ENCODE assay signal across 8 cellular contexts in the genomic region with DNA sequence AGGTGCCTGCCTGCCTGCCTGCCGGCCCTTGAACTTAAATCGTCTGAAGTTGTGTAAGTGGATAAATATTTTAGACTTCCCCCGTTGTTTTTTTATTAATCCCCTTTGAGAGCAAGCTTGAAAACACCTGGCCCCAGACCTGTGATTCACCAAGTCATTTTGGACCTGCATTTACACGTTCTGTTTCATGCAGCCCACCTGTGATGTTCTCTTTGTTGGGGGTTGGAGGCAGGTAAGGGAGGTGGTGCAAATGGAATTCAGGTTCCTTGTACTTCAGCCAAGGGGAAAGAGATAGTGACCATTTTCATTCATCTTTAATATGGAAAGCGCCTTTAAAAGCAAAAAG. TPM values are rescaled to one million over a fixed set of nuclear protein-coding genes. Genes with fewer than 3 reads are reported as not detected.
A peak's percentile ranks its signal among the peaks of the same experiment; 100 is the strongest.
DNase-seq lines count a peak whose midpoint lies in the region; ATAC-seq and TF ChIP-seq lines count a peak whose summit lies in the region.

No MANE protein-coding gene starts in this region.

- peak overlapping the region; percentile 89 to 98 (median 95) for H3K27ac Mint-ChIP-seq in naive B cell

- H3K27ac ChIP-seq in colonic mucosa: peak overlapping the region; percentile 81

- POLR2A ChIA-PET in BJ (lab: Charles Lee) (no interaction called here), GM10248 (lab: Yijun Ruan, JAX) (interaction anchor here (0.6 to 1.3 kb wide), 2 partner anchors 9 to 21 kb away, joined by 3 to 6 read pairs; no protein-coding TSS in a partner anchor)

- peaks cover 10 to 15% of the 10 kb centered on the region in 2 donors for H3K36me3 Mint-ChIP-seq in naive B cell

- no peaks in the 10 kb centered on the region for H3K27me3 Mint-ChIP-seq in naive B cell

- ATAC-seq in naive B cell (ENCODE audit: low read depth in 2 of 2) (no peak), GM18498 (IDR thresholded peaks at IDR 0.05; ENCODE audit: unreplicated experiment) (no peak)

- TF ChIP-seq CTCF in BJ (IDR thresholded peaks at IDR 0.05; ENCODE audit: insufficient read depth, low read depth, low read length): no peak
- TF ChIP-seq CTCF in colonic mucosa (IDR thresholded peaks at IDR 0.05): no peak
- TF ChIP-seq CTCF in GM10248 (IDR thresholded peaks at IDR 0.05; ENCODE audit: control extremely low read depth, extremely low read depth, low read depth, missing control alignments): no peak

- H3K9me3 ChIP-seq in colonic mucosa: no peaks in the 10 kb centered on the region

- intact Hi-C loops in colonic mucosa (cut with DNase I): no loop called here

- CTCF ChIA-PET in BJ (lab: Yijun Ruan, JAX): interaction anchor here (0.6 kb wide), 1 partner anchor 21 kb away, joined by 3 read pairs; no protein-coding TSS in a partner anchor
- CTCF ChIA-PET in GM10248 (lab: Yijun Ruan, JAX): interaction anchor here (0.9 to 1.5 kb wide), 3 partner anchors 9 to 370 kb away, joined by 3 to 6 read pairs (median 5); no protein-coding TSS in a partner anchor

- peak overlapping the region; percentile 52 for H3K4me3 ChIP-seq in BJ (ENCODE audit: low read depth, low read length)
- peak overlapping the region; percentile 62 for H3K4me3 ChIP-seq in Jurkat, Clone E6-1 (ENCODE audit: low read length)
- H3K4me3 ChIP-seq in colonic mucosa: peak overlapping the region; percentile 84

- H3K4me1 ChIP-seq in colonic mucosa: no peaks in the 10 kb centered on the region

- DNase-seq in BJ (ENCODE audit: low read depth): no peak
- no peak for DNase-seq in Jurkat, Clone E6-1 (ENCODE audit: low read depth, low spot score)
- no peak for DNase-seq in colonic mucosa
- no peak for DNase-seq in naive B cell
- DNase-seq in cerebellum (ENCODE audit: low spot score): no peak
- no peak for DNase-seq in GM10248 (ENCODE audit: extremely low spot score)
- no peak for DNase-seq in SIG-M5 treated with dmso at 0.1 percent for 504 hours (lab: John Stamatoyannopoulos, UW; ENCODE audit: unreplicated experiment)

- H3K9ac ChIP-seq in colonic mucosa (ENCODE audit: low read depth in 2 of 2, low read length in 2 of 2): peak overlapping the region in 1 of 2 donors; percentile 73

- H3K4me1 Mint-ChIP-seq in naive B cell: peaks cover 26 to 60% (median 36%) of the 10 kb centered on the region in 3 donors

- peak overlapping the region; percentile 70 to 95 (median 90) for H3K4me3 Mint-ChIP-seq in naive B cell

- H3K36me3 ChIP-seq in BJ (ENCODE audit: control insufficient read depth, insufficient read depth, low read length) (no peaks in the 10 kb centered on the region), colonic mucosa (peaks cover 4% of the 10 kb centered on the region)

- H3K9me3 Mint-ChIP-seq in naive B cell: no peaks in the 10 kb centered on the region

- H3K27me3 ChIP-seq in BJ (ENCODE audit: control insufficient read depth, insufficient read depth, low read length) (no peaks in the 10 kb centered on the region; the same call in 1 of the 2 replicates), colonic mucosa (no peaks in the 10 kb centered on the region)

RNA-seq across cellular contexts. Expression of a gene that starts 1.2 kb away (rescaled TPM):
- polyA plus RNA-seq in BJ (2011; rRNA removed) (0.49 and 0.88 TPM in 2 replicates), naive B cell (ENCODE audit: low read depth in 6 of 6) (10 to 100 TPM in 4 of 6 donors, 1 to 10 TPM in 2; 4.9 to 15.7 (median 11.2) TPM)
- polyA minus RNA-seq in BJ (2011; rRNA and poly(A)+ RNA removed): 0.28 and 0.57 TPM in 2 replicates
- 13.1 TPM for polyA plus RNA-seq in Jurkat, Clone E6-1 (2012; ENCODE audit: insufficient read depth, insufficient read length)
- total RNA-seq in colonic mucosa (100 to 1,000 TPM in 1 of 2 donors, 10 to 100 TPM in 1; 98.5 to 118 TPM), cerebellum (24.4 TPM)

RNA-seq across cellular contexts. Expression of a gene that starts 18.8 kb away (rescaled TPM):
- polyA plus RNA-seq in BJ (2011; rRNA removed): 0.06 and 0.11 TPM in 2 replicates
- not detected in 2 replicates for polyA minus RNA-seq in BJ (2011; rRNA and poly(A)+ RNA removed)
- polyA plus RNA-seq in Jurkat, Clone E6-1 (2012; ENCODE audit: insufficient read depth, insufficient read length): not detected
- 1 to 10 TPM; 6.9 to 7.5 TPM for total RNA-seq in colonic mucosa
- not detected for polyA plus RNA-seq in naive B cell (ENCODE audit: low read depth in 6 of 6)
- 2.4 TPM for total RNA-seq in cerebellum
